ENCODE assay signal across 8 cellular contexts in the genomic region with DNA sequence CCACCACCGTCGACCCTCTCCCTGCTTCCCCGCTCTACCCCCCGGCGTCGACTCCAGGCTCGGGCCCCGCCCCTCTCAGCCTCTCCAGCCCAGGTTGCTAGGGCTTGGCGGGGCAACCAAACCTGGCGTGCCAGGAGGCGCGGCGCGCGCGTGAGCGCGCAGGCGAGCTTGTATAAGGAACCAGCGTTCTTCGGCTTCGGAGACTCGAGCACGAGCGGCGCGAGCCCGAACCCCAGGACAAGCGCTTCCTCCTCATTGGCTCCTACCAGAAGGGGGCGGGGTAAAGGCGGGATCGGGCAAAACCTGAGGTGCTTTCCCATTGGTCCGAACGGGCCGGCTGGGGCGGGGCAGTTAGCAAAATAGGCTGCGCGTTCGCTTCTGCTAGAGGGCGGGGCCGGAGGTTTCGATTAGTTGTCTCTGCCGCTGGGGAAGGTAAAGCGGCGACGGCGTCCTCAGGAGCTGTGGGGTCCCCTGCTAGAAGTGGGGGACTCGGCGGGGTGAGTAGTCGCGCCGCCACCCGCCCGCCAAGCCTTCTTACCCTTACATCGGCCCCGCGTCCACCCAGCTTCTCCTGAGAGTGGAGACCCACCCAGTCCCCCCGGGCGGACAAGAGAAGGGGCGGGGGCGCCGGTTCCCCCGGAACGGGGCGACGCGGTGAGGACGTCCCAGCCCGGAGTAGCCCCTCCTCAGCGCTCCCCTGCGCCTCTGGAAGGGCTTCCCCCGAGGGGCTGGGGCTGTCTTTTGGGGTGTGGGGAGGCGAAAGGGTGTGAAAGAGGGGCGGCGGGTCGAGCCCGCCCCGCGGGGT. TPM values are rescaled to one million over a fixed set of nuclear protein-coding genes. Genes with fewer than 3 reads are reported as not detected.
DNase-seq lines count a peak whose midpoint lies in the region; ATAC-seq and TF ChIP-seq lines count a peak whose summit lies in the region.

TSS of gene CDKL5 (plus strand) at position 410 of the 805 bp plus-strand sequence. CDS start 81,489 bp downstream, outside the sequence.

- H3K27ac ChIP-seq in PC-3 (ENCODE audit: low read length) = no peak within 1 kb of the TSS

- no peaks in the 10 kb centered on the region for H3K9me3 Mint-ChIP-seq in activated T-cell treated with anti-CD3 and anti-CD28 coated beads, Interleukin-2, amount 50 U/mL, for 24 hours

- intact Hi-C loops in PC-3 (cut with micrococcal nuclease) (loop anchor here (1.0 to 10.0 kb wide), 2 partner anchors 249 to 279 kb away; partner anchors contain the start of gene PPEF1), mucosa of descending colon (cut with DNase I, micrococcal nuclease) (loop anchor here in 1 of 2 donors (10.0 kb wide), 1 partner anchor 919 kb away; the partner anchor contains the start of gene PDHA1)

- no peaks in the 10 kb centered on the region for H3F3A ChIP-seq in PC-3 (ENCODE audit: low read length, unreplicated experiment)

- no TSS peak for BruUV-seq in PC-3 (replicated peaks; lab: Mats Ljungman, UMichigan)

- TF ChIP-seq CTCF in PC-3 (conservative IDR thresholded peaks at IDR 0.05; ENCODE audit: low read depth, low read length) = no peak
- no peak for TF ChIP-seq CTCF in mucosa of descending colon (IDR thresholded peaks at IDR 0.05)

- H3K9ac ChIP-seq in PC-3 (ENCODE audit: low read length) = peak within 1 kb of the TSS; percentile 67

- no peaks in the 10 kb centered on the region for H3K36me3 Mint-ChIP-seq in activated T-cell treated with anti-CD3 and anti-CD28 coated beads, Interleukin-2, amount 50 U/mL, for 24 hours (ENCODE audit: low read depth)

- ATAC-seq in GM21723 (IDR thresholded peaks at IDR 0.05; ENCODE audit: unreplicated experiment) (peak; percentile 94), PC-3 (peak; percentile 85), mucosa of descending colon (peak; percentile 98)

- H2AFZ ChIP-seq in PC-3 (ENCODE audit: low read length) = peak within 1 kb of the TSS; percentile 97

- peak within 1 kb of the TSS; percentile 63 for H3K4me3 ChIP-seq in Jurkat, Clone E6-1 (ENCODE audit: low read length)
- peak within 1 kb of the TSS; percentile 91 for H3K4me3 ChIP-seq in PC-3 (ENCODE audit: low read length)
- H3K4me3 ChIP-seq in mucosa of descending colon = peak within 1 kb of the TSS; percentile 48

- H3K4me2 ChIP-seq in PC-3 (ENCODE audit: low read length) = peak within 1 kb of the TSS; percentile 88

- H3K27me3 Mint-ChIP-seq in activated T-cell treated with anti-CD3 and anti-CD28 coated beads, Interleukin-2, amount 50 U/mL, for 24 hours = peaks cover 34% of the 10 kb centered on the region

- H3K9me3 ChIP-seq in PC-3 (ENCODE audit: low read length) (no peaks in the 10 kb centered on the region), mucosa of descending colon (no peaks in the 10 kb centered on the region)

- H3K79me2 ChIP-seq in PC-3 (ENCODE audit: low read length) = no peaks in the 10 kb centered on the region

- H3K4me3 Mint-ChIP-seq in activated T-cell treated with anti-CD3 and anti-CD28 coated beads, Interleukin-2, amount 50 U/mL, for 24 hours = peak within 1 kb of the TSS; percentile 83

- TF ChIP-seq POLR2A in erythroblast (IDR thresholded peaks at IDR 0.05; ENCODE audit: low read length) = no peak

- no peaks in the 10 kb centered on the region for H3K9me2 ChIP-seq in PC-3 (replicated peaks; ENCODE audit: low read length)

- no peaks in the 10 kb centered on the region for H3K27me3 ChIP-seq in PC-3 (ENCODE audit: low read length)

- H3K4me1 Mint-ChIP-seq in activated T-cell treated with anti-CD3 and anti-CD28 coated beads, Interleukin-2, amount 50 U/mL, for 24 hours (ENCODE audit: low read depth) = peaks cover 10% of the 10 kb centered on the region

- no peaks in the 10 kb centered on the region for H3K36me3 ChIP-seq in PC-3 (ENCODE audit: low read depth, low read length)
- H3K36me3 ChIP-seq in mucosa of descending colon (ENCODE audit: low read depth) = no peaks in the 10 kb centered on the region

- peak within 1 kb of the TSS; percentile 50 for H3K27ac Mint-ChIP-seq in activated T-cell treated with anti-CD3 and anti-CD28 coated beads, Interleukin-2, amount 50 U/mL, for 24 hours

- POLR2A ChIA-PET in PC-3 (lab: Charles Lee; ENCODE audit: unreplicated experiment) = no interaction called here

- CTCF ChIA-PET in PC-3 (lab: Charles Lee) = interaction anchor here (0.6 to 1.0 kb wide), 4 partner anchors 15 to 1392 kb away, joined by 3 to 4 read pairs (median 3); no protein-coding TSS in a partner anchor

- peaks cover 9% of the 10 kb centered on the region for H3K4me1 ChIP-seq in PC-3 (ENCODE audit: insufficient read depth, low read length)
- H3K4me1 ChIP-seq in mucosa of descending colon (ENCODE audit: low read depth) = no peaks in the 10 kb centered on the region

- DNase-seq in DMS153 (lab: John Stamatoyannopoulos, UW) (peak; percentile 92), PC-3 (peak; percentile 96), erythroblast (lab: John Stamatoyannopoulos, UW) (peak; percentile 95 to 96), mucosa of descending colon (peak; percentile 96 to 98 (median 97))
- DNase-seq in Jurkat, Clone E6-1 (ENCODE audit: low read depth, low spot score) = peak; percentile 94
- DNase-seq in activated T-cell treated with anti-CD3 and anti-CD28 coated beads, Interleukin-2, amount 50 U/mL, for 24 hours = peak; percentile 93
- peak; percentile 86 to 89 for DNase-seq in stimulated activated CD8-positive, alpha-beta memory T cell treated with anti-CD3 and anti-CD28 coated beads, Interleukin-2, amount 100 ng/mL, for 48 hours (ENCODE audit: low read depth in 2 of 2)

- H4K20me1 ChIP-seq in PC-3 (ENCODE audit: low read length) = no peaks in the 10 kb centered on the region

RNA-seq across cellular contexts. Expression of gene CDKL5, which starts in this region (rescaled TPM):
- 1.1 TPM for polyA plus RNA-seq in Jurkat, Clone E6-1 (2012; ENCODE audit: insufficient read depth, insufficient read length)
- 2.4 and 2.9 TPM in 2 replicates for total RNA-seq in PC-3 (2014; rRNA removed)
- total RNA-seq in mucosa of descending colon = 1 to 10 TPM; 4.0 to 7.5 (median 4.4) TPM
